Comparison of ENCODE assay signal across 7 cellular contexts in genomic region chr12:75630091-75630490, GRCh38.
"Had no signal": no experiment of that assay in that cellular context is flagged by ENCODE, and none has a peak within 500 bp of the region (broad histone marks: within the 10 kb centered on the region; RNA-seq: fewer than 3 reads in every experiment).

No MANE protein-coding gene starts in this region.

- H3K4me2 ChIP-seq: GM23338 had no signal

- H2AFZ ChIP-seq: GM23338 had no signal

- H3K4me1 Mint-ChIP-seq: IgD-negative memory B cell had no signal

- H3K27me3 Mint-ChIP-seq: IgD-negative memory B cell had no signal

- H3K9me3 Mint-ChIP-seq: HFFc6, IgD-negative memory B cell had no signal

- H3K27ac ChIP-seq: HL-60 had no signal

- H3K4me3 Mint-ChIP-seq: GM23338, H9, HFFc6, IgD-negative memory B cell had no signal

- DNase-seq: H9, HCEC 1CT, HFFc6, KBM-7 had no signal

- H3K27ac Mint-ChIP-seq: GM23338, H9, HFFc6, IgD-negative memory B cell had no signal

- ATAC-seq: GM23338 had no signal

- H3K36me3 Mint-ChIP-seq: IgD-negative memory B cell had no signal

- H3K4me3 ChIP-seq: GM23338 had no signal
